8 cellular contexts compared by ENCODE assay signal in the genomic region with DNA sequence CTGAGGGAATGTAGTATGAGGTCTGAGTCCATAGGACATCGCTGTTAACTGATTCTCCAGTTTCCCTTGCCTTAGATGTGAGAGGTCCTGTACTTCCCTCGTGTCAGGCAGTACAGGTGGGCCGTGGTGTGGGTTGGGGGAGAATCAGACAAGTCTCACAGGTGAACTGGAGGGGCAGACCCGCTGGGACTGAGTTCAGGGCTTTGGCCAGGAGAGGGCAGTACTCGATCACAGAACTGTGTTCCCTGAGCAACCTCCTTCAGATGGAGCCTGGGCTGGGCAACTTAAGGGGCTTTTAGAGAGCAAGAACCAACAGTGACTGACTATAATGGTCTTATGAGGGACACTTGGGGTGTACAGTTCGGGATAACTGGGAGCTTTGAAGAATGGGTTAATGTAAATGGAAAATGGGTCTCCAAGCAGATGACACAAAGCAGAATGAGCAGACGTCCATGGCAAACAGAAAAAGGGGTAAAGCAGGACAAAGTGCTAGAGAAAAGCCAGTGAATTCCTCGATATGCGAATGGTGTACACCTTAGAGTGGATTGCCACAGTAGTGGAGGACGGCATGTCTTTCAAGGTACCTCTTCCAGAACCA.
DNase-seq lines count a peak whose midpoint lies in the region; ATAC-seq and TF ChIP-seq lines count a peak whose summit lies in the region.

No MANE protein-coding gene starts in this region.

- H3K4me1 ChIP-seq in KMS-11 (ENCODE audit: low read depth, poor library complexity, severe bottlenecking) (no peaks in the 10 kb centered on the region), SJSA1 (replicated peaks) (no peaks in the 10 kb centered on the region), cardiac muscle cell (ENCODE audit: low read depth) (no peaks in the 10 kb centered on the region)

- H3K4me3 ChIP-seq in KMS-11 (IDR thresholded peaks at IDR 0.05; ENCODE audit: insufficient read depth, low read depth, low read length) (no peak overlapping the region), SJSA1 (no peak overlapping the region), cardiac muscle cell (no peak overlapping the region)

- peak; percentile 87 for DNase-seq in D341Med (ENCODE audit: low spot score)
- peak; percentile 24 to 56 for DNase-seq in SJSA1 (ENCODE audit: low read depth in 1 of 2, low spot score in 2 of 2)
- peak; percentile 84 for DNase-seq in activated naive CD4-positive, alpha-beta T cell treated with anti-CD3 and anti-CD28 coated beads for 36 hours
- peak; percentile 70 to 77 for DNase-seq in cardiac muscle cell (ENCODE audit: low read depth in 1 of 2, low spot score in 1 of 2)
- DNase-seq in putamen (ENCODE audit: low spot score): peak; percentile 21

- intact Hi-C loops in activated naive CD4-positive, alpha-beta T cell treated with anti-CD3 and anti-CD28 coated beads for 36 hours (cut with micrococcal nuclease): loop anchor here (1.0 to 5.0 kb wide), 5 partner anchors 69 to 377 kb away; no protein-coding TSS in a partner anchor

- no peak overlapping the region for H3K4me3 Mint-ChIP-seq in activated naive CD4-positive, alpha-beta T cell treated with anti-CD3 and anti-CD28 coated beads for 36 hours

- H3K4me1 Mint-ChIP-seq in activated naive CD4-positive, alpha-beta T cell treated with anti-CD3 and anti-CD28 coated beads for 36 hours (ENCODE audit: low read depth): no peaks in the 10 kb centered on the region

- no peaks in the 10 kb centered on the region for H3K9me3 Mint-ChIP-seq in activated naive CD4-positive, alpha-beta T cell treated with anti-CD3 and anti-CD28 coated beads for 36 hours

- H3K4me2 ChIP-seq in KMS-11: no peak overlapping the region

- H3K9me3 ChIP-seq in SJSA1 (replicated peaks) (no peaks in the 10 kb centered on the region), cardiac muscle cell (ENCODE audit: low read depth) (no peaks in the 10 kb centered on the region)

- no peaks in the 10 kb centered on the region for H3K36me3 Mint-ChIP-seq in activated naive CD4-positive, alpha-beta T cell treated with anti-CD3 and anti-CD28 coated beads for 36 hours (ENCODE audit: low read depth)

- H3K27me3 ChIP-seq in KMS-11 (ENCODE audit: insufficient read depth, low read depth) (no peaks in the 10 kb centered on the region), SJSA1 (replicated peaks) (peaks cover 13% of the 10 kb centered on the region), cardiac muscle cell (peaks cover 50% of the 10 kb centered on the region)

- peaks cover 5% of the 10 kb centered on the region for H3K27me3 Mint-ChIP-seq in activated naive CD4-positive, alpha-beta T cell treated with anti-CD3 and anti-CD28 coated beads for 36 hours (ENCODE audit: low read depth)

- H3K27ac ChIP-seq in KMS-11: no peak overlapping the region
- no peak overlapping the region for H3K27ac ChIP-seq in SJSA1
- H3K27ac ChIP-seq in cardiac muscle cell: no peak overlapping the region

- H3K79me2 ChIP-seq in KMS-11 (ENCODE audit: insufficient read depth, low read depth): no peaks in the 10 kb centered on the region

- TF ChIP-seq CTCF in KMS-11 (conservative IDR thresholded peaks at IDR 0.05; ENCODE audit: low read depth, low read length) (peak; percentile 95), cardiac muscle cell (IDR thresholded peaks at IDR 0.05; ENCODE audit: low read depth, low read length) (peak; percentile 82)

- no peaks in the 10 kb centered on the region for H3K36me3 ChIP-seq in KMS-11 (ENCODE audit: insufficient read depth)
- H3K36me3 ChIP-seq in SJSA1: no peaks in the 10 kb centered on the region
- no peaks in the 10 kb centered on the region for H3K36me3 ChIP-seq in cardiac muscle cell

- no peak overlapping the region for H3K9ac ChIP-seq in KMS-11

- H2AFZ ChIP-seq in KMS-11 (ENCODE audit: low read depth): no peak overlapping the region

- ATAC-seq in GM21423 (IDR thresholded peaks at IDR 0.05; ENCODE audit: unreplicated experiment) (peak; percentile 75), HG02642 (IDR thresholded peaks at IDR 0.05; ENCODE audit: poor library complexity, unreplicated experiment) (no peak)

- H4K20me1 ChIP-seq in KMS-11 (ENCODE audit: insufficient read depth): no peaks in the 10 kb centered on the region

- CTCF ChIA-PET in activated naive CD4-positive, alpha-beta T cell treated with anti-CD3 and anti-CD28 coated beads for 36 hours (lab: Charles Lee): interaction anchor here (0.6 to 3.0 kb wide), 13 partner anchors 10 to 375 kb away, joined by 3 to 20 read pairs (median 4); no protein-coding TSS in a partner anchor

- H3K27ac Mint-ChIP-seq in activated naive CD4-positive, alpha-beta T cell treated with anti-CD3 and anti-CD28 coated beads for 36 hours: no peak overlapping the region

Comparison
In these comparisons a context has a peak if more than half of its experiments do, and no peak if none do; other contexts are left out.
1. DNase-seq: peak in every context shown above with its lines; median percentile 87 in D341Med; 84 in activated naive CD4-positive, alpha-beta T cell treated with anti-CD3 and anti-CD28 coated beads for 36 hours; 74 in cardiac muscle cell; 40 in SJSA1; 21 in putamen.